10 cellular contexts compared by ENCODE assay signal in the genomic region with DNA sequence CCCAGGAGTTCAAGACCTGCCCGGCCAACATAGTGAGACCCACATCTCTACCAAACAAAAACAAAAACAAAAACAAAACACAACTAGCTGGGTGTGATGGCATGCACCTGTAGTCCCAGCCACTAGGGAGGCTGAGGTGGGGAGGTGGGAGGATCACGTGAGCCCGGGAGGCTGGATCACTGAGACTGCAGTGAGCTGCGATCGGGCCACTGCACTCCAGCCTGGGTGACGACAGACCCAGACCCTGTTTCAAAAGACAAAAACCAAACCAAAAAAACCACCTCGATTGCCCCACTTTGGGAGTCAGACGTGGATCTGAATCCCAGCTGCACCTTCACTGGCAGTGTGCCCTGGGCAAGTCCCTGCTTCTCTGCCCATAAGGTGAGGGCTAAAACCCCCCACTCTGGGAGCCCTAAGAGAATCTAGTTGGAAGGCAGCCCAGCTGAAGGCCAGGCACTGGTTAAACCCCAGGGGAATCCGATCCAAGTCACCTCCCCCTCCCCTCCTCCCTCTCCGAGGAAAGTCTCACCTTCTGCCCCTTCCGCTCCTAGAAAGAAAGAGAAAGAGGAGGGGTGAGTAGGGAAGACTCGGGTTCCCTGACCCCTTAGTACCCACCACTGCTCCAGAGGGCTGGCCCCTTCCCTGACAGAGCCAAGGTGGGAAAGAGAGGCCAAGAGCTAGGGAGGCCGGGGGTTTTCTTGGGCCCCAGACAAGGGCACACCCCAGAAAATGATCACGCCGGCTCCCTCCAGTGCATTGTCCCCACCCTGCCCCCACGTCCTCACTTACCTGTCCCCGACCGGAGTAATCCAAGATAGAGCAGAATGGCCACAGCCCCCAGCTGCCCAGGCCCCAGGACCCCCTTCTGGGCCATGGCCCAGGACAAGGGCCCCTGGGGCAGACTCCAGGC. TPM values are rescaled to one million over a fixed set of nuclear protein-coding genes. Genes with fewer than 3 reads are reported as not detected.
DNase-seq lines count a peak whose midpoint lies in the region; ATAC-seq and TF ChIP-seq lines count a peak whose summit lies in the region.
"Had no signal": no experiment of that assay in that cellular context is flagged by ENCODE, and none has a peak within 500 bp of the region (broad histone marks: within the 10 kb centered on the region; RNA-seq: fewer than 3 reads in every experiment).

No MANE protein-coding gene starts in this region.

- intact Hi-C loops in activated CD4-positive, alpha-beta T cell treated with anti-CD3 and anti-CD28 coated beads for 36 hours (cut with DNase I, micrococcal nuclease) = no loop called here

- no peaks in the 10 kb centered on the region for H3K27me3 Mint-ChIP-seq in endodermal cell (ENCODE audit: insufficient read depth)
- peaks cover 9% of the 10 kb centered on the region for H3K27me3 Mint-ChIP-seq in neural progenitor cell (ENCODE audit: insufficient read depth, low read depth)
- no peaks in the 10 kb centered on the region for H3K27me3 Mint-ChIP-seq in activated CD4-positive, alpha-beta T cell treated with anti-CD3 and anti-CD28 coated beads for 36 hours
- H3K27me3 Mint-ChIP-seq: activated naive CD8-positive, alpha-beta T cell treated with anti-CD3 and anti-CD28 coated beads, Interleukin-2, amount 10 ng/mL, durations not matched to agents 7 days and 5 days had no signal

- H3K27me3 ChIP-seq in endodermal cell (ENCODE audit: control insufficient read depth, insufficient read depth, low read length, poor library complexity, severe bottlenecking) (no peaks in the 10 kb centered on the region), neural progenitor cell (no peaks in the 10 kb centered on the region), gastroesophageal sphincter (peaks cover 22% of the 10 kb centered on the region)

- peaks cover 6% of the 10 kb centered on the region for H4K20me1 ChIP-seq in neural progenitor cell (ENCODE audit: low read depth)

- H3K4me3 Mint-ChIP-seq in endodermal cell (peak overlapping the region; percentile 90), neural progenitor cell (peak overlapping the region; percentile 30)
- no peak overlapping the region for H3K4me3 Mint-ChIP-seq in activated CD4-positive, alpha-beta T cell treated with anti-CD3 and anti-CD28 coated beads for 36 hours
- H3K4me3 Mint-ChIP-seq: activated naive CD8-positive, alpha-beta T cell treated with anti-CD3 and anti-CD28 coated beads, Interleukin-2, amount 10 ng/mL, durations not matched to agents 7 days and 5 days had no signal

- H3K4me2 ChIP-seq in neural progenitor cell = peak overlapping the region; percentile 86

- TF ChIP-seq CTCF in endodermal cell (conservative IDR thresholded peaks at IDR 0.05) (peak; percentile 54), neural progenitor cell (IDR thresholded peaks at IDR 0.05) (peak; percentile 5), gastroesophageal sphincter (IDR thresholded peaks at IDR 0.05) (no peak)

- H3K36me3 ChIP-seq in endodermal cell (ENCODE audit: control insufficient read depth, insufficient read depth, low read length) (peaks cover 14% of the 10 kb centered on the region), neural progenitor cell (no peaks in the 10 kb centered on the region), gastroesophageal sphincter (peaks cover 0 to 37% of the 10 kb centered on the region in 2 donors)

- H3K9ac ChIP-seq in endodermal cell (ENCODE audit: extremely low read depth, low read length, poor library complexity, severe bottlenecking) = peak overlapping the region; percentile 84
- no peak overlapping the region for H3K9ac ChIP-seq in neural progenitor cell

- peak overlapping the region; percentile 61 for H2AFZ ChIP-seq in neural progenitor cell (replicated peaks)

- H3K4me3 ChIP-seq in endodermal cell (ENCODE audit: low read length) = peak overlapping the region; percentile 94
- H3K4me3 ChIP-seq in neural progenitor cell = peak overlapping the region; percentile 60
- no peak overlapping the region for H3K4me3 ChIP-seq in gastroesophageal sphincter

- 13 to 17% methylated on average over 1 to 14 of the region's 18 CpGs for WGBS in endodermal cell (ENCODE audit: insufficient coverage in 1 of 2, insufficient read length in 1 of 2), 2 experiments
- WGBS in gastroesophageal sphincter (ENCODE audit: low coverage in 1 of 2), 2 donors = 0 to 22% methylated on average over 7 of the region's 18 CpGs

- no peak for TF ChIP-seq POLR2A in gastroesophageal sphincter (IDR thresholded peaks at IDR 0.05)

- TF ChIP-seq EP300 in gastroesophageal sphincter (IDR thresholded peaks at IDR 0.05) = no peak

- H3K27ac ChIP-seq in endodermal cell (ENCODE audit: low read depth, low read length) (peak overlapping the region; percentile 60), neural progenitor cell (no peak overlapping the region), gastroesophageal sphincter (no peak overlapping the region)

- H3K27ac Mint-ChIP-seq in endodermal cell = peak overlapping the region; percentile 96
- no peak overlapping the region for H3K27ac Mint-ChIP-seq in neural progenitor cell
- H3K27ac Mint-ChIP-seq in activated CD4-positive, alpha-beta T cell treated with anti-CD3 and anti-CD28 coated beads for 36 hours = no peak overlapping the region
- H3K27ac Mint-ChIP-seq: activated naive CD8-positive, alpha-beta T cell treated with anti-CD3 and anti-CD28 coated beads, Interleukin-2, amount 10 ng/mL, durations not matched to agents 7 days and 5 days had no signal

- H3K79me2 ChIP-seq in neural progenitor cell (ENCODE audit: low read depth) = no peaks in the 10 kb centered on the region

- ATAC-seq in gastroesophageal sphincter = no peak
- ATAC-seq in activated CD4-positive, alpha-beta T cell treated with anti-CD3 and anti-CD28 coated beads for 36 hours = no peak
- ATAC-seq in GM19351 (IDR thresholded peaks at IDR 0.05; ENCODE audit: unreplicated experiment) = no peak

- H3K36me3 Mint-ChIP-seq in endodermal cell (ENCODE audit: low read depth) (peaks cover 20% of the 10 kb centered on the region), neural progenitor cell (peaks cover 7% of the 10 kb centered on the region)
- peaks cover 9% of the 10 kb centered on the region for H3K36me3 Mint-ChIP-seq in activated CD4-positive, alpha-beta T cell treated with anti-CD3 and anti-CD28 coated beads for 36 hours (ENCODE audit: low read depth)
- H3K36me3 Mint-ChIP-seq: activated naive CD8-positive, alpha-beta T cell treated with anti-CD3 and anti-CD28 coated beads, Interleukin-2, amount 10 ng/mL, durations not matched to agents 7 days and 5 days had no signal

- H3K4me1 ChIP-seq in endodermal cell (ENCODE audit: control insufficient read depth, insufficient read depth, low read length) (peaks cover 10% of the 10 kb centered on the region), neural progenitor cell (peaks cover 16% of the 10 kb centered on the region), gastroesophageal sphincter (peaks cover 0 to 17% (median 3%) of the 10 kb centered on the region in 3 donors)

- CTCF ChIA-PET in activated CD4-positive, alpha-beta T cell treated with anti-CD3 and anti-CD28 coated beads for 36 hours (lab: Charles Lee) = no interaction called here

- H3K9me3 Mint-ChIP-seq in endodermal cell (no peaks in the 10 kb centered on the region), neural progenitor cell (no peaks in the 10 kb centered on the region)
- no peaks in the 10 kb centered on the region for H3K9me3 Mint-ChIP-seq in activated CD4-positive, alpha-beta T cell treated with anti-CD3 and anti-CD28 coated beads for 36 hours (ENCODE audit: low read depth)
- H3K9me3 Mint-ChIP-seq: activated naive CD8-positive, alpha-beta T cell treated with anti-CD3 and anti-CD28 coated beads, Interleukin-2, amount 10 ng/mL, durations not matched to agents 7 days and 5 days had no signal

- DNase-seq in DMS153 (lab: John Stamatoyannopoulos, UW) (peak; percentile 37), NCI-H2171 (lab: John Stamatoyannopoulos, UW) (peak; percentile 91), endodermal cell (peak; percentile 90), neural progenitor cell (ENCODE audit: low spot score) (peak; percentile 80), OCI-M2 (lab: John Stamatoyannopoulos, UW; ENCODE audit: unreplicated experiment) (no peak)
- DNase-seq in activated CD4-positive, alpha-beta T cell treated with anti-CD3 and anti-CD28 coated beads for 36 hours = no peak
- DNase-seq: activated naive CD8-positive, alpha-beta T cell treated with anti-CD3 and anti-CD28 coated beads, Interleukin-2, amount 10 ng/mL, durations not matched to agents 7 days and 5 days had no signal

- H3K4me1 Mint-ChIP-seq in endodermal cell = peaks cover 32% of the 10 kb centered on the region
- H3K4me1 Mint-ChIP-seq in neural progenitor cell = peaks cover 28% of the 10 kb centered on the region
- no peaks in the 10 kb centered on the region for H3K4me1 Mint-ChIP-seq in activated CD4-positive, alpha-beta T cell treated with anti-CD3 and anti-CD28 coated beads for 36 hours
- H3K4me1 Mint-ChIP-seq: activated naive CD8-positive, alpha-beta T cell treated with anti-CD3 and anti-CD28 coated beads, Interleukin-2, amount 10 ng/mL, durations not matched to agents 7 days and 5 days had no signal

- H3K9me3 ChIP-seq in endodermal cell (ENCODE audit: control insufficient read depth, low read length) (no peaks in the 10 kb centered on the region), neural progenitor cell (ENCODE audit: low read depth) (no peaks in the 10 kb centered on the region), gastroesophageal sphincter (no peaks in the 10 kb centered on the region)

- peaks cover 20% of the 10 kb centered on the region for H3F3A ChIP-seq in neural progenitor cell (ENCODE audit: low read depth)

- POLR2A ChIA-PET in activated CD4-positive, alpha-beta T cell treated with anti-CD3 and anti-CD28 coated beads for 36 hours (lab: Charles Lee) = no interaction called here

RNA-seq across cellular contexts. Expression of gene PRSS8, which starts 0.6 kb away (rescaled TPM):
- 10 to 100 TPM; 79.7 to 80.1 TPM for total RNA-seq in endodermal cell
- polyA plus RNA-seq in endodermal cell (2013, experiment 1 of 2) = 22.8 TPM
- polyA plus RNA-seq in endodermal cell (2013, experiment 2 of 2) = 16.6 TPM
- total RNA-seq in neural progenitor cell (ENCODE audit: low replicate concordance) = 2.7 and 17.6 TPM in 2 replicates
- total RNA-seq in gastroesophageal sphincter = 1 to 10 TPM in 1 of 4 donors, not detected in 3; 4.1 TPM
- total RNA-seq in activated CD4-positive, alpha-beta T cell treated with anti-CD3 and anti-CD28 coated beads for 36 hours = not detected
- total RNA-seq: activated naive CD8-positive, alpha-beta T cell treated with anti-CD3 and anti-CD28 coated beads, Interleukin-2, amount 10 ng/mL, durations not matched to agents 7 days and 5 days had no signal

RNA-seq across cellular contexts. Expression of gene PRSS36, which starts 15.0 kb away (rescaled TPM):
- under 1 TPM; 0.22 to 0.71 TPM for total RNA-seq in endodermal cell
- 0.46 TPM for polyA plus RNA-seq in endodermal cell (2013, experiment 1 of 2)
- polyA plus RNA-seq in endodermal cell (2013, experiment 2 of 2) = 0.29 TPM
- total RNA-seq in neural progenitor cell (ENCODE audit: low replicate concordance) = 0.30 and 0.68 TPM in 2 replicates
- total RNA-seq in gastroesophageal sphincter = 10 to 100 TPM in 1 of 4 donors, 1 to 10 TPM in 2, under 1 TPM in 1; 0.17 to 15.3 (median 3.7) TPM
- under 1 TPM; 0.26 to 0.43 TPM for total RNA-seq in activated CD4-positive, alpha-beta T cell treated with anti-CD3 and anti-CD28 coated beads for 36 hours
- total RNA-seq: glomerular endothelial cell had no signal

RNA-seq across cellular contexts. Expression of gene KAT8, which starts 17.4 kb away (rescaled TPM):
- total RNA-seq in endodermal cell (10 to 100 TPM; 51.0 to 55.8 TPM), neural progenitor cell (ENCODE audit: low replicate concordance) (59.7 and 71.7 TPM in 2 replicates), gastroesophageal sphincter (10 to 100 TPM; 65.6 to 81.4 (median 72.3) TPM)
- 71.1 TPM for polyA plus RNA-seq in endodermal cell (2013, experiment 1 of 2)
- polyA plus RNA-seq in endodermal cell (2013, experiment 2 of 2) = 61.7 TPM
- 10 to 100 TPM; 53.6 to 63.1 TPM for total RNA-seq in activated CD4-positive, alpha-beta T cell treated with anti-CD3 and anti-CD28 coated beads for 36 hours

RNA-seq across cellular contexts. Expression of gene BCKDK, which starts 26.7 kb away (rescaled TPM):
- 10 to 100 TPM; 47.0 to 57.7 TPM for total RNA-seq in endodermal cell
- 44.3 TPM for polyA plus RNA-seq in endodermal cell (2013, experiment 1 of 2)
- 42.0 TPM for polyA plus RNA-seq in endodermal cell (2013, experiment 2 of 2)
- 19.8 and 38.1 TPM in 2 replicates for total RNA-seq in neural progenitor cell (ENCODE audit: low replicate concordance)
- total RNA-seq in gastroesophageal sphincter = 10 to 100 TPM; 26.5 to 70.2 (median 39.8) TPM
- total RNA-seq in activated CD4-positive, alpha-beta T cell treated with anti-CD3 and anti-CD28 coated beads for 36 hours = 10 to 100 TPM; 50.0 to 53.3 TPM

RNA-seq across cellular contexts. Expression of gene VKORC1, which starts 40.3 kb away (rescaled TPM):
- 10 to 100 TPM; 53.7 to 63.0 TPM for total RNA-seq in endodermal cell
- polyA plus RNA-seq in endodermal cell (2013, experiment 1 of 2) = 93.5 TPM
- 86.0 TPM for polyA plus RNA-seq in endodermal cell (2013, experiment 2 of 2)
- 95.9 and 137 TPM in 2 replicates for total RNA-seq in neural progenitor cell (ENCODE audit: low replicate concordance)
- 100 to 1,000 TPM in 3 of 4 donors, 10 to 100 TPM in 1; 93.6 to 119 (median 107) TPM for total RNA-seq in gastroesophageal sphincter
- 10 to 100 TPM; 59.6 to 64.2 TPM for total RNA-seq in activated CD4-positive, alpha-beta T cell treated with anti-CD3 and anti-CD28 coated beads for 36 hours

Comparison
In these comparisons a context has a peak if more than half of its experiments do, and no peak if none do; other contexts are left out.
1. DNase-seq: peak in DMS153 (single experiment), NCI-H2171 (single experiment), endodermal cell (single experiment) and neural progenitor cell (single experiment); none in OCI-M2 (single experiment) and activated CD4-positive, alpha-beta T cell treated with anti-CD3 and anti-CD28 coated beads for 36 hours (single experiment).
2. H3K4me3 ChIP-seq: peak in endodermal cell (single experiment) and neural progenitor cell (single experiment); none in gastroesophageal sphincter (0 of 2).
3. CTCF ChIP-seq: peak in endodermal cell (single experiment) and neural progenitor cell (single experiment); none in gastroesophageal sphincter (0 of 4).